In the genomic region with DNA sequence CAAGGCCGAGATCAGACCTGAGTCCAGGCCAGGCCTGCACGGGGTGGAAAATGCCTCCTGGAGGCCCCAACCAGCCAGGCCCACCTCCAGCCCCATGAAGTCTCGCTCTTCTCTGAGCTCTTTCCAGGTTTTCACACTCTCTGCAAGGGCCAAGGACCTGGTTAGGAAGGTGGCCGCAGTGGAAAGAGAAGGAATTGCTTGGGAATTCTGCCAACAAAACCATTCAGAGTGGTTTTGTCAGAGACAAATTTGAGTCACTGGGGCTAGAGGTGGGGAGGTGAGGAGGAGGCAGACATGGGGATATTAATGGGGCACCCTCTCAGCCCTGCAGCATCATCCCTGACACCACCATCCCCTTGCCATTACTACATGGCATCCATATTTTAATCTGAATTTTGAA, we compare ENCODE assay signal across 28 cellular contexts.
"Had no signal": no experiment of that assay in that cellular context is flagged by ENCODE, and none has a peak within 500 bp of the region (broad histone marks: within the 10 kb centered on the region; RNA-seq: fewer than 3 reads in every experiment).

No MANE protein-coding gene starts in this region.

- DNase-seq: hypothalamus; immature natural killer cell; kidney; left colon; left lung; lower lobe of right lung; mammary epithelial cell; mesenchymal stem cell; naive thymus-derived CD8-positive, alpha-beta T cell; nucleus accumbens; psoas muscle; right lobe of liver; stimulated activated CD4-positive, alpha-beta T cell treated with anti-CD3 and anti-CD28 coated beads, Interleukin-1b, Interleukin-23, amount 100 ng/mL, for 48 hours; stimulated activated CD4-positive, alpha-beta T cell treated with anti-CD3 and anti-CD28 coated beads, Interleukin-2, amount 100 ng/mL, for 48 hours; stimulated activated CD4-positive, alpha-beta T cell treated with anti-CD3 and anti-CD28 coated beads, Interleukin-4, amount 100 ng/mL, for 4 hours; stimulated activated CD8-positive, alpha-beta memory T cell treated with anti-CD3 and anti-CD28 coated beads, Interleukin-4, amount 100 ng/mL, for 48 hours; stimulated activated naive B cell treated with anti-CD40 and anti-IgM and Interleukin-4, amounts not matched to agents 10 μg/mL and 1 μg/mL and 100 μg/mL, for 72 hours; stimulated activated naive CD8-positive, alpha-beta T cell treated with anti-CD3 and anti-CD28 coated beads, Interleukin-15, Interleukin-2, amounts not matched to agents 100 U/mL and 50 U/mL, for 24 hours; stomach; testis; thyroid gland; transverse colon; upper lobe of left lung had no signal

- H3K4me1 Mint-ChIP-seq: nephron had no signal

- H3K36me3 Mint-ChIP-seq: immature natural killer cell; naive thymus-derived CD8-positive, alpha-beta T cell; stimulated activated naive B cell treated with anti-CD40 and anti-IgM and Interleukin-4, amounts not matched to agents 10 μg/mL and 1 μg/mL and 100 μg/mL, for 72 hours had no signal

- ATAC-seq: left colon; left lung; lower lobe of right lung; naive thymus-derived CD8-positive, alpha-beta T cell; psoas muscle; right lobe of liver; stimulated activated naive B cell treated with anti-CD40 and anti-IgM and Interleukin-4, amounts not matched to agents 10 μg/mL and 1 μg/mL and 100 μg/mL, for 72 hours; stimulated activated naive CD8-positive, alpha-beta T cell treated with anti-CD3 and anti-CD28 coated beads, Interleukin-15, Interleukin-2, amounts not matched to agents 100 U/mL and 50 U/mL, for 24 hours had no signal

- H3K9me3 ChIP-seq: left lung, lower lobe of right lung, psoas muscle, right lobe of liver, stomach, testis, thyroid gland, transverse colon, upper lobe of left lung, vagina had no signal

- H3K4me3 ChIP-seq: left lung, lower lobe of right lung, psoas muscle, right lobe of liver, smooth muscle cell, stomach, testis, thyroid gland, transverse colon, upper lobe of left lung, vagina had no signal

- H3K27me3 ChIP-seq: left lung, right lobe of liver, stomach, testis, thyroid gland, transverse colon, upper lobe of left lung, vagina had no signal

- H3K27ac Mint-ChIP-seq: immature natural killer cell; naive thymus-derived CD8-positive, alpha-beta T cell; nephron; stimulated activated naive B cell treated with anti-CD40 and anti-IgM and Interleukin-4, amounts not matched to agents 10 μg/mL and 1 μg/mL and 100 μg/mL, for 72 hours had no signal

- H3K4me3 Mint-ChIP-seq: immature natural killer cell; naive thymus-derived CD8-positive, alpha-beta T cell; nephron; neural crest cell; stimulated activated naive B cell treated with anti-CD40 and anti-IgM and Interleukin-4, amounts not matched to agents 10 μg/mL and 1 μg/mL and 100 μg/mL, for 72 hours had no signal

- H3K36me3 ChIP-seq: left lung, lower lobe of right lung, right lobe of liver, thyroid gland, transverse colon, upper lobe of left lung, vagina had no signal

- H3K9me3 Mint-ChIP-seq: immature natural killer cell; naive thymus-derived CD8-positive, alpha-beta T cell; nephron; neural crest cell; stimulated activated naive B cell treated with anti-CD40 and anti-IgM and Interleukin-4, amounts not matched to agents 10 μg/mL and 1 μg/mL and 100 μg/mL, for 72 hours had no signal

- H3K4me1 ChIP-seq: left lung, lower lobe of right lung, parathyroid adenoma, psoas muscle, right lobe of liver, testis, thyroid gland, transverse colon, upper lobe of left lung, vagina had no signal
